8 cellular contexts compared by ENCODE assay signal in genomic region chr2:43221660-43222471, GRCh38. TPM values are rescaled to one million over a fixed set of nuclear protein-coding genes. Genes with fewer than 3 reads are reported as not detected.
DNase-seq lines count a peak whose midpoint lies in the region; ATAC-seq and TF ChIP-seq lines count a peak whose summit lies in the region.

No MANE protein-coding gene starts in this region.

- ATAC-seq in stimulated activated memory B cell treated with anti-CD40 and anti-IgM and Interleukin-4, amounts not matched to agents 10 μg/mL and 1 μg/mL and 100 μg/mL, for 72 hours = no peak
- ATAC-seq in GM21529 (IDR thresholded peaks at IDR 0.05; ENCODE audit: unreplicated experiment) = no peak

- peak overlapping the region; percentile 97 for H3K27ac Mint-ChIP-seq in activated T-cell treated with anti-CD3 and anti-CD28 coated beads, Interleukin-2, amount 50 U/mL, for 24 hours
- H3K27ac Mint-ChIP-seq in mesothelial cell of epicardium = peak overlapping the region; percentile 98
- peak overlapping the region; percentile 80 for H3K27ac Mint-ChIP-seq in stimulated activated memory B cell treated with anti-CD40 and anti-IgM and Interleukin-4, amounts not matched to agents 10 μg/mL and 1 μg/mL and 100 μg/mL, for 72 hours

- peak; percentile 91 for DNase-seq in ACHN
- peak; percentile 46 for DNase-seq in GOT3 (lab: John Stamatoyannopoulos, UW)
- DNase-seq in NOMO-1 treated with dmso at 0.1 percent for 144 hours (lab: John Stamatoyannopoulos, UW; ENCODE audit: unreplicated experiment) = peak; percentile 84
- peak; percentile 70 for DNase-seq in activated T-cell treated with anti-CD3 and anti-CD28 coated beads, Interleukin-2, amount 50 U/mL, for 24 hours
- DNase-seq in epithelial cell of prostate (ENCODE audit: low read depth, low spot score) = no peak
- peak; percentile 47 to 78 for DNase-seq in mesothelial cell of epicardium (ENCODE audit: low spot score in 2 of 2, unreplicated experiment in 2 of 2)

- H3K4me3 Mint-ChIP-seq in activated T-cell treated with anti-CD3 and anti-CD28 coated beads, Interleukin-2, amount 50 U/mL, for 24 hours = peak overlapping the region; percentile 95
- peak overlapping the region; percentile 67 for H3K4me3 Mint-ChIP-seq in mesothelial cell of epicardium
- peak overlapping the region; percentile 72 for H3K4me3 Mint-ChIP-seq in stimulated activated memory B cell treated with anti-CD40 and anti-IgM and Interleukin-4, amounts not matched to agents 10 μg/mL and 1 μg/mL and 100 μg/mL, for 72 hours

- no peak for TF ChIP-seq CTCF in mesothelial cell of epicardium (IDR thresholded peaks at IDR 0.05; ENCODE audit: unreplicated experiment)

- H3K4me1 Mint-ChIP-seq in activated T-cell treated with anti-CD3 and anti-CD28 coated beads, Interleukin-2, amount 50 U/mL, for 24 hours (ENCODE audit: low read depth) = peaks cover 63% of the 10 kb centered on the region
- H3K4me1 Mint-ChIP-seq in mesothelial cell of epicardium = peaks cover 62% of the 10 kb centered on the region
- peaks cover 40% of the 10 kb centered on the region for H3K4me1 Mint-ChIP-seq in stimulated activated memory B cell treated with anti-CD40 and anti-IgM and Interleukin-4, amounts not matched to agents 10 μg/mL and 1 μg/mL and 100 μg/mL, for 72 hours

- in situ Hi-C loops in ACHN (cut with HindIII; ENCODE audit: low pct_ligation_motif_present, low pct_unique_long_range_greater_than_20kb, low sequenced_read_pairs) = no loop called here

- H3K27ac ChIP-seq in epithelial cell of prostate = peak overlapping the region; percentile 98

- H3K27me3 Mint-ChIP-seq in activated T-cell treated with anti-CD3 and anti-CD28 coated beads, Interleukin-2, amount 50 U/mL, for 24 hours = no peaks in the 10 kb centered on the region
- H3K27me3 Mint-ChIP-seq in mesothelial cell of epicardium (ENCODE audit: low read depth) = no peaks in the 10 kb centered on the region
- no peaks in the 10 kb centered on the region for H3K27me3 Mint-ChIP-seq in stimulated activated memory B cell treated with anti-CD40 and anti-IgM and Interleukin-4, amounts not matched to agents 10 μg/mL and 1 μg/mL and 100 μg/mL, for 72 hours

- H3K9me3 Mint-ChIP-seq in activated T-cell treated with anti-CD3 and anti-CD28 coated beads, Interleukin-2, amount 50 U/mL, for 24 hours = no peaks in the 10 kb centered on the region
- no peaks in the 10 kb centered on the region for H3K9me3 Mint-ChIP-seq in mesothelial cell of epicardium
- no peaks in the 10 kb centered on the region for H3K9me3 Mint-ChIP-seq in stimulated activated memory B cell treated with anti-CD40 and anti-IgM and Interleukin-4, amounts not matched to agents 10 μg/mL and 1 μg/mL and 100 μg/mL, for 72 hours

- H3K36me3 Mint-ChIP-seq in activated T-cell treated with anti-CD3 and anti-CD28 coated beads, Interleukin-2, amount 50 U/mL, for 24 hours (ENCODE audit: low read depth) = peaks cover 54% of the 10 kb centered on the region
- peaks cover 10% of the 10 kb centered on the region for H3K36me3 Mint-ChIP-seq in mesothelial cell of epicardium
- peaks cover 25% of the 10 kb centered on the region for H3K36me3 Mint-ChIP-seq in stimulated activated memory B cell treated with anti-CD40 and anti-IgM and Interleukin-4, amounts not matched to agents 10 μg/mL and 1 μg/mL and 100 μg/mL, for 72 hours

RNA-seq across cellular contexts. Expression of gene ZFP36L2, which starts 4.5 kb away (rescaled TPM):
- 93.6 to 100 TPM (median 98.3 TPM) in 3 replicates for total RNA-seq in mesothelial cell of epicardium
